In genomic region chr6:138393871-138394783, GRCh38 we compare ENCODE assay signal across 1 cellular context.
TF ChIP-seq lines count a peak whose summit lies in the region.

No MANE protein-coding gene starts in this region.

TF ChIP-seq in GM23338, 12 proteins besides CTCF, POLR2A, EP300 and RAD21 (continued from another document):
- TF ChIP-seq, protein P1, sequence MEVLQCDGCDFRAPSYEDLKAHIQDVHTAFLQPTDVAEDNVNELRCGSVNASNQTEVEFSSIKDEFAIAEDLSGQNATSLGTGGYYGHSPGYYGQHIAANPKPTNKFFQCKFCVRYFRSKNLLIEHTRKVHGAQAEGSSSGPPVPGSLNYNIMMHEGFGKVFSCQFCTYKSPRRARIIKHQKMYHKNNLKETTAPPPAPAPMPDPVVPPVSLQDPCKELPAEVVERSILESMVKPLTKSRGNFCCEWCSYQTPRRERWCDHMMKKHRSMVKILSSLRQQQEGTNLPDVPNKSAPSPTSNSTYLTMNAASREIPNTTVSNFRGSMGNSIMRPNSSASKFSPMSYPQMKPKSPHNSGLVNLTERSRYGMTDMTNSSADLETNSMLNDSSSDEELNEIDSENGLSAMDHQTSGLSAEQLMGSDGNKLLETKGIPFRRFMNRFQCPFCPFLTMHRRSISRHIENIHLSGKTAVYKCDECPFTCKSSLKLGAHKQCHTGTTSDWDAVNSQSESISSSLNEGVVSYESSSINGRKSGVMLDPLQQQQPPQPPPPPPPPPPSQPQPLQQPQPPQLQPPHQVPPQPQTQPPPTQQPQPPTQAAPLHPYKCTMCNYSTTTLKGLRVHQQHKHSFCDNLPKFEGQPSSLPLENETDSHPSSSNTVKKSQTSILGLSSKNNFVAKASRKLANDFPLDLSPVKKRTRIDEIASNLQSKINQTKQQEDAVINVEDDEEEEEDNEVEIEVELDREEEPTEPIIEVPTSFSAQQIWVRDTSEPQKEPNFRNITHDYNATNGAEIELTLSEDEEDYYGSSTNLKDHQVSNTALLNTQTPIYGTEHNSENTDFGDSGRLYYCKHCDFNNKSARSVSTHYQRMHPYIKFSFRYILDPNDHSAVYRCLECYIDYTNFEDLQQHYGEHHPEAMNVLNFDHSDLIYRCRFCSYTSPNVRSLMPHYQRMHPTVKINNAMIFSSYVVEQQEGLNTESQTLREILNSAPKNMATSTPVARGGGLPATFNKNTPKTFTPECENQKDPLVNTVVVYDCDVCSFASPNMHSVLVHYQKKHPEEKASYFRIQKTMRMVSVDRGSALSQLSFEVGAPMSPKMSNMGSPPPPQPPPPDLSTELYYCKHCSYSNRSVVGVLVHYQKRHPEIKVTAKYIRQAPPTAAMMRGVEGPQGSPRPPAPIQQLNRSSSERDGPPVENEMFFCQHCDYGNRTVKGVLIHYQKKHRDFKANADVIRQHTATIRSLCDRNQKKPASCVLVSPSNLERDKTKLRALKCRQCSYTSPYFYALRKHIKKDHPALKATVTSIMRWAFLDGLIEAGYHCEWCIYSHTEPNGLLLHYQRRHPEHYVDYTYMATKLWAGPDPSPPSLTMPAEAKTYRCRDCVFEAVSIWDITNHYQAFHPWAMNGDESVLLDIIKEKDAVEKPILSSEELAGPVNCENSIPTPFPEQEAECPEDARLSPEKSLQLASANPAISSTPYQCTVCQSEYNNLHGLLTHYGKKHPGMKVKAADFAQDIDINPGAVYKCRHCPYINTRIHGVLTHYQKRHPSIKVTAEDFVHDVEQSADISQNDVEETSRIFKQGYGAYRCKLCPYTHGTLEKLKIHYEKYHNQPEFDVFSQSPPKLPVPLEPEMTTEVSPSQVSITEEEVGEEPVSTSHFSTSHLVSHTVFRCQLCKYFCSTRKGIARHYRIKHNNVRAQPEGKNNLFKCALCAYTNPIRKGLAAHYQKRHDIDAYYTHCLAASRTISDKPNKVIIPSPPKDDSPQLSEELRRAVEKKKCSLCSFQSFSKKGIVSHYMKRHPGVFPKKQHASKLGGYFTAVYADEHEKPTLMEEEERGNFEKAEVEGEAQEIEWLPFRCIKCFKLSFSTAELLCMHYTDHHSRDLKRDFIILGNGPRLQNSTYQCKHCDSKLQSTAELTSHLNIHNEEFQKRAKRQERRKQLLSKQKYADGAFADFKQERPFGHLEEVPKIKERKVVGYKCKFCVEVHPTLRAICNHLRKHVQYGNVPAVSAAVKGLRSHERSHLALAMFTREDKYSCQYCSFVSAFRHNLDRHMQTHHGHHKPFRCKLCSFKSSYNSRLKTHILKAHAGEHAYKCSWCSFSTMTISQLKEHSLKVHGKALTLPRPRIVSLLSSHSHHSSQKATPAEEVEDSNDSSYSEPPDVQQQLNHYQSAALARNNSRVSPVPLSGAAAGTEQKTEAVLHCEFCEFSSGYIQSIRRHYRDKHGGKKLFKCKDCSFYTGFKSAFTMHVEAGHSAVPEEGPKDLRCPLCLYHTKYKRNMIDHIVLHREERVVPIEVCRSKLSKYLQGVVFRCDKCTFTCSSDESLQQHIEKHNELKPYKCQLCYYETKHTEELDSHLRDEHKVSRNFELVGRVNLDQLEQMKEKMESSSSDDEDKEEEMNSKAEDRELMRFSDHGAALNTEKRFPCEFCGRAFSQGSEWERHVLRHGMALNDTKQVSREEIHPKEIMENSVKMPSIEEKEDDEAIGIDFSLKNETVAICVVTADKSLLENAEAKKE (CRISPR knock-in tag; IDR thresholded peaks at IDR 0.05), result no peak
- TF ChIP-seq ZNF114 (CRISPR knock-in tag; IDR thresholded peaks at IDR 0.05), result no peak
- TF ChIP-seq, protein P2, sequence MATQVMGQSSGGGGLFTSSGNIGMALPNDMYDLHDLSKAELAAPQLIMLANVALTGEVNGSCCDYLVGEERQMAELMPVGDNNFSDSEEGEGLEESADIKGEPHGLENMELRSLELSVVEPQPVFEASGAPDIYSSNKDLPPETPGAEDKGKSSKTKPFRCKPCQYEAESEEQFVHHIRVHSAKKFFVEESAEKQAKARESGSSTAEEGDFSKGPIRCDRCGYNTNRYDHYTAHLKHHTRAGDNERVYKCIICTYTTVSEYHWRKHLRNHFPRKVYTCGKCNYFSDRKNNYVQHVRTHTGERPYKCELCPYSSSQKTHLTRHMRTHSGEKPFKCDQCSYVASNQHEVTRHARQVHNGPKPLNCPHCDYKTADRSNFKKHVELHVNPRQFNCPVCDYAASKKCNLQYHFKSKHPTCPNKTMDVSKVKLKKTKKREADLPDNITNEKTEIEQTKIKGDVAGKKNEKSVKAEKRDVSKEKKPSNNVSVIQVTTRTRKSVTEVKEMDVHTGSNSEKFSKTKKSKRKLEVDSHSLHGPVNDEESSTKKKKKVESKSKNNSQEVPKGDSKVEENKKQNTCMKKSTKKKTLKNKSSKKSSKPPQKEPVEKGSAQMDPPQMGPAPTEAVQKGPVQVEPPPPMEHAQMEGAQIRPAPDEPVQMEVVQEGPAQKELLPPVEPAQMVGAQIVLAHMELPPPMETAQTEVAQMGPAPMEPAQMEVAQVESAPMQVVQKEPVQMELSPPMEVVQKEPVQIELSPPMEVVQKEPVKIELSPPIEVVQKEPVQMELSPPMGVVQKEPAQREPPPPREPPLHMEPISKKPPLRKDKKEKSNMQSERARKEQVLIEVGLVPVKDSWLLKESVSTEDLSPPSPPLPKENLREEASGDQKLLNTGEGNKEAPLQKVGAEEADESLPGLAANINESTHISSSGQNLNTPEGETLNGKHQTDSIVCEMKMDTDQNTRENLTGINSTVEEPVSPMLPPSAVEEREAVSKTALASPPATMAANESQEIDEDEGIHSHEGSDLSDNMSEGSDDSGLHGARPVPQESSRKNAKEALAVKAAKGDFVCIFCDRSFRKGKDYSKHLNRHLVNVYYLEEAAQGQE (IDR thresholded peaks at IDR 0.05; ENCODE audit: unreplicated experiment), result no peak
- TF ChIP-seq EZH2phosphoT487 (IDR thresholded peaks at IDR 0.05; ENCODE audit: unreplicated experiment), result no peak
- TF ChIP-seq ZNF331 (CRISPR knock-in tag; IDR thresholded peaks at IDR 0.05; ENCODE audit: low read depth), result no peak
- TF ChIP-seq NANOG (IDR thresholded peaks at IDR 0.05; ENCODE audit: borderline replicate concordance), result no peak
- TF ChIP-seq STAT1 (IDR thresholded peaks at IDR 0.05; ENCODE audit: unreplicated experiment), result no peak
